10 cellular contexts compared by ENCODE assay signal in the genomic region with DNA sequence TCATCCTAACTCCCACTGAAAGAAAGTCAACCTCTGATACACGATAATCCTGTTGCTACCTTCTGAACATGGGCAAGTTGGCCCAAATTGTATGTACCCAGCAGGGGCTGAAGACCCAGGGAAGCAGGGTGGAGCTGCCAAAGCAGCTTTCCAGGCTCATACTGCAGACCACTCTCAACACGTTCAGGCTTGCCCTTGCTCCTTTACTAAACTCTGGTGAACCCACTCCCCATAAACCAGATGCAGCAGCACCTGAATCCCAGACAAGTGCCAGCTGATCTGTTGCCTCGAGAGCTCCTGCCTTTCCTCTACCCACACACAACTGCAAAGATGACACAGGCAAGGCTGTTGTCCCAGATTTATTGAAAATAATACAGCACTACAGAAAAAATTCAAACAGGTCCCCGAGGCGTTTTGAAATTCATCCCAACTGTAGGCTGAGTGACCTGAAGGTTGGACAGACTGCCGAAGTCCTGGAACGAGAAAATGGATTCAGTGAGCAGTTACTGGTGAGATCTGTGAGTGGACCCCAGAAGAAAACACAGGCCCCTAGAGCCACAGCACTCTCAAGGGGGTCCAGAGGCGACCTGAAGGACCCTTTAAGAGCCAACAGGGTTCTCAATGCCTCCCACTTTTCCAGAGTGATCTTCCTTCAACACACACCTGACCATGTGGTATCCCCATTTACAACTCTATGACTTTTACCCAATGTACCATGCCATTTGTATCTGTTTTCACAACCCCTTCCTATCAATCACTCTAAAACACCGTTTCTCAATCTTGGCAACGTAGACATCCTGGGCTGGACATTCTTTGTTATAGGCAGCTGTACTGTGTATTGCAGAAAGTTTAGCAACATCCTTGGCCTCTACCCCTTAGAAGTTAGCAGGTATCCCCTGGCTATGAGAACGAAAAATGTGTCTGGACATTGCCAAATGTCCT. TPM values are rescaled to one million over a fixed set of nuclear protein-coding genes. Genes with fewer than 3 reads are reported as not detected.
DNase-seq lines count a peak whose midpoint lies in the region; ATAC-seq and TF ChIP-seq lines count a peak whose summit lies in the region.
"Had no signal": no experiment of that assay in that cellular context is flagged by ENCODE, and none has a peak within 500 bp of the region (broad histone marks: within the 10 kb centered on the region; RNA-seq: fewer than 3 reads in every experiment).

No MANE protein-coding gene starts in this region.

- CTCF ChIA-PET in WTC11 (lab: Charles Lee): no interaction called here

- POLR2A ChIA-PET in WTC11 (lab: Charles Lee): no interaction called here

- H3K4me1 Mint-ChIP-seq in WTC11 (peaks cover 28% of the 10 kb centered on the region), type B pancreatic cell (ENCODE audit: unreplicated experiment) (peaks cover 22% of the 10 kb centered on the region)

- H3K9me3 Mint-ChIP-seq in WTC11 (peaks cover 5% of the 10 kb centered on the region), type B pancreatic cell (no peaks in the 10 kb centered on the region)

- H3K36me3 Mint-ChIP-seq in WTC11 (peaks cover 62% of the 10 kb centered on the region), type B pancreatic cell (peaks cover 43% of the 10 kb centered on the region)

- H3K27ac Mint-ChIP-seq in WTC11: peak overlapping the region; percentile 90
- peak overlapping the region; percentile 66 for H3K27ac Mint-ChIP-seq in type B pancreatic cell

- no peak overlapping the region for H3K4me3 ChIP-seq in fibroblast of pulmonary artery (replicated peaks; ENCODE audit: low read depth, low read length)

- TF ChIP-seq CTCF in WTC11 (IDR thresholded peaks at IDR 0.05): no peak
- no peak for TF ChIP-seq CTCF in fibroblast of pulmonary artery (IDR thresholded peaks at IDR 0.05; ENCODE audit: low read length, missing control alignments)
- TF ChIP-seq CTCF in type B pancreatic cell (conservative IDR thresholded peaks at IDR 0.05): no peak

- peak; percentile 7 for DNase-seq in stimulated activated CD4-positive, alpha-beta T cell treated with anti-CD3 and anti-CD28 coated beads, Interleukin-15, amount 100 ng/mL, for 24 hours
- no peak for DNase-seq in stimulated activated CD4-positive, alpha-beta T cell treated with anti-CD3 and anti-CD28 coated beads, Interleukin-1b, Interleukin-23, amount 100 ng/mL, for 48 hours
- DNase-seq in WTC11 (ENCODE audit: low spot score) (no peak), fibroblast of pulmonary artery (ENCODE audit: low read depth) (peak; percentile 29), type B pancreatic cell (ENCODE audit: extremely low spot score, unreplicated experiment) (no peak), RPMI8226 (no peak), SHP77 treated with DMSO at 0.1 percent for 48 hours (lab: John Stamatoyannopoulos, UW) (no peak)
- DNase-seq: NCI-H1417; stimulated activated CD4-positive, alpha-beta T cell treated with anti-CD3 and anti-CD28 coated beads, Interleukin-12 subunit alpha, Interleukin-12 subunit beta, amount 100 ng/mL, for 4 hours had no signal

- ATAC-seq in WTC11 (no peak), GM19467 (IDR thresholded peaks at IDR 0.05; ENCODE audit: unreplicated experiment) (no peak)

- H3K27me3 Mint-ChIP-seq in WTC11 (ENCODE audit: low read depth) (no peaks in the 10 kb centered on the region), type B pancreatic cell (no peaks in the 10 kb centered on the region)

- H3K4me3 Mint-ChIP-seq in WTC11: peak overlapping the region; percentile 86
- peak overlapping the region; percentile 65 for H3K4me3 Mint-ChIP-seq in type B pancreatic cell

TF ChIP-seq in WTC11, 78 proteins besides CTCF, POLR2A, EP300 and RAD21:
- no peak for TF ChIP-seq RELA (CRISPR knock-in tag; IDR thresholded peaks at IDR 0.05; ENCODE audit: borderline replicate concordance)
- TF ChIP-seq, protein P1, sequence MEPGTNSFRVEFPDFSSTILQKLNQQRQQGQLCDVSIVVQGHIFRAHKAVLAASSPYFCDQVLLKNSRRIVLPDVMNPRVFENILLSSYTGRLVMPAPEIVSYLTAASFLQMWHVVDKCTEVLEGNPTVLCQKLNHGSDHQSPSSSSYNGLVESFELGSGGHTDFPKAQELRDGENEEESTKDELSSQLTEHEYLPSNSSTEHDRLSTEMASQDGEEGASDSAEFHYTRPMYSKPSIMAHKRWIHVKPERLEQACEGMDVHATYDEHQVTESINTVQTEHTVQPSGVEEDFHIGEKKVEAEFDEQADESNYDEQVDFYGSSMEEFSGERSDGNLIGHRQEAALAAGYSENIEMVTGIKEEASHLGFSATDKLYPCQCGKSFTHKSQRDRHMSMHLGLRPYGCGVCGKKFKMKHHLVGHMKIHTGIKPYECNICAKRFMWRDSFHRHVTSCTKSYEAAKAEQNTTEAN (CRISPR knock-in tag; IDR thresholded peaks at IDR 0.05): 0 out of 2 replicates have a peak, but pooled peaks have one; percentile 6

RNA-seq across cellular contexts. Expression of a gene that starts 3.6 kb away (rescaled TPM):
- total RNA-seq in WTC11 (2021) (2,241 to 2,715 TPM (median 2,561 TPM) in 3 replicates), type B pancreatic cell (ENCODE audit: low replicate concordance) (2,088 and 2,219 TPM in 2 replicates)

Comparison
In these comparisons a context has a peak if more than half of its experiments do, and no peak if none do; other contexts are left out.
1. DNase-seq: peak in stimulated activated CD4-positive, alpha-beta T cell treated with anti-CD3 and anti-CD28 coated beads, Interleukin-15, amount 100 ng/mL, for 24 hours (single experiment) and fibroblast of pulmonary artery (single experiment); none in stimulated activated CD4-positive, alpha-beta T cell treated with anti-CD3 and anti-CD28 coated beads, Interleukin-1b, Interleukin-23, amount 100 ng/mL, for 48 hours (single experiment), WTC11 (single experiment), type B pancreatic cell (single experiment), RPMI8226 (single experiment) and SHP77 treated with DMSO at 0.1 percent for 48 hours (single experiment).